In the genomic region with DNA sequence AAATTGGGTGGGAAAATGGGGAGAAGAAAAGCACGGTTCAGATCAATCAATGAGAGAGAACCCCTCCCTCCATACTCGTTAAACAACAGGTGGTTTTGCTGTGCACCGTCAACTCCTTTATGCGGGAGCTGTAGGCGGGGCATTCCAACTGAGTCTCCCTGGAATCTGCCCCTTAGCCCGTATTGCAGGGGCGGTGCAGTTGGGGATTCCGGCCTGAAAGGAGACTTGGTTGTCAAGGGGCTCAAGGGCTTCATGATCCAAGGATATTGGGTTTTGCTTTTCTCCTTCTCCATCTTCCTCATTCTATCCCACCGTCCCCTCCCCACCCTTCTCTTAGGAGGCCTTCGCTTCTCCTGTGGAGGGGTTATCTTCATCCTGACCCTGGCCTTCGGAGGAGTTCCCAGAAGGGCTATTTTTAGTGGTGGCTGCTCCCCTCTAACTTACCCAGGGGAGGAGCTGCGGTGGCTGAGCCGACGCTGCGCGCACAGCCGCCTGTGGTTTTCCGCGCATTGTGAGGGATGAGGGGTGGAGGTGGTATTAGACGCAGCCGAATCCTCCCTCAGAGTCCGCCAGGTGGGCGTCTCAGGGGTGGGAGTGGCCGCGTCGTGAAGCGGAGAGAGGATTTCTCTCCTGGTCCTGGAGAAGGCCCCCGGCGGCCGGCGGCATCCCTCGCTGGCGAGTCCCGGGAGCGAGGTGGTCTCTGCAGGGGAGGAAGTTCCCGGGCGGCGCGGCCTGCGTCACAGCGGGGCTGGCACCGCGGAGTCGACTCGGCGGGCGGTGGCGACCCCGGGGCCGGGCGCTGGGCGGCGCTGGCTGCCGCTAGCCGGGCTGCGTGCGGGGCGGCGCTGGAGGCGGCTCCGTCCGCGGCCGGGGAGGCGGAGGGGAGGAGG, we compare ENCODE assay signal across 8 cellular contexts. TPM values are rescaled to one million over a fixed set of nuclear protein-coding genes. Genes with fewer than 3 reads are reported as not detected.
DNase-seq lines count a peak whose midpoint lies in the region; ATAC-seq and TF ChIP-seq lines count a peak whose summit lies in the region.

No MANE protein-coding gene starts in this region.

- H3K27ac Mint-ChIP-seq in natural killer cell treated with Interleukin-12 subunit alpha and Interleukin-12 subunit beta and Interleukin-15 and Interleukin-18, amount 100 ng/mL, for 72 hours, result peak overlapping the region; percentile 86 to 92

- H3K9me3 Mint-ChIP-seq in natural killer cell treated with Interleukin-12 subunit alpha and Interleukin-12 subunit beta and Interleukin-15 and Interleukin-18, amount 100 ng/mL, for 72 hours, result no peaks in the 10 kb centered on the region

- peak overlapping the region; percentile 95 for H3K4me3 Mint-ChIP-seq in natural killer cell treated with Interleukin-12 subunit alpha and Interleukin-12 subunit beta and Interleukin-15 and Interleukin-18, amount 100 ng/mL, for 72 hours

- no peaks in the 10 kb centered on the region for H3K9me3 ChIP-seq in HUES48 (ENCODE audit: control insufficient read depth, insufficient read depth, low read length)
- no peaks in the 10 kb centered on the region for H3K9me3 ChIP-seq in Peyer's patch

- peak; percentile 91 for DNase-seq in DMS53 (lab: John Stamatoyannopoulos, UW)
- DNase-seq in Peyer's patch, result peak; percentile 77 to 93 (median 83)
- DNase-seq in activated T-helper 1 cell treated with anti-CD3 and anti-CD28 coated beads, Interleukin-2, amount 50 U/mL, for 16 hours (ENCODE audit: low read depth in 1 of 2, low spot score in 1 of 2), result peak; percentile 71 to 82
- DNase-seq in fibroblast of mammary gland (ENCODE audit: low read depth), result peak; percentile 59
- DNase-seq in natural killer cell treated with Interleukin-12 subunit alpha and Interleukin-12 subunit beta and Interleukin-15 and Interleukin-18, amount 100 ng/mL, for 72 hours (ENCODE audit: low spot score), result peak; percentile 93
- peak; percentile 93 for DNase-seq in stimulated activated naive CD8-positive, alpha-beta T cell treated with anti-CD3 and anti-CD28 coated beads, Interleukin-15, Interleukin-2, amounts not matched to agents 100 U/mL and 50 U/mL, for 24 hours

- TF ChIP-seq POLR2A in Peyer's patch (IDR thresholded peaks at IDR 0.05), result no peak

- H3K27ac ChIP-seq in HUES48 (ENCODE audit: low read depth, low read length) (no peak overlapping the region), Peyer's patch (peak overlapping the region; percentile 79 to 93 (median 87))

- H3K36me3 ChIP-seq in HUES48 (ENCODE audit: control insufficient read depth, insufficient read depth, low read length) (no peaks in the 10 kb centered on the region), Peyer's patch (no peaks in the 10 kb centered on the region)

- H3K4me3 ChIP-seq in HUES48 (ENCODE audit: low read depth, low read length) (peak overlapping the region; percentile 84), Peyer's patch (peak overlapping the region; percentile 83 to 94 (median 91)), fibroblast of mammary gland (ENCODE audit: control insufficient read depth, low read depth, low read length) (peak overlapping the region; percentile 85)

- peak overlapping the region; percentile 30; the same call in 1 of the 2 replicates for H3K9ac ChIP-seq in HUES48 (ENCODE audit: low read depth, low read length)

- no peaks in the 10 kb centered on the region for H3K36me3 Mint-ChIP-seq in natural killer cell treated with Interleukin-12 subunit alpha and Interleukin-12 subunit beta and Interleukin-15 and Interleukin-18, amount 100 ng/mL, for 72 hours

- H3K27me3 ChIP-seq in HUES48 (ENCODE audit: control insufficient read depth, insufficient read depth, low read length) (peaks cover 35% of the 10 kb centered on the region), Peyer's patch (no peaks in the 10 kb centered on the region)

- TF ChIP-seq CTCF in Peyer's patch (IDR thresholded peaks at IDR 0.05) (peak in 4 of 6 experiments; percentile 25 to 68 (median 54)), fibroblast of mammary gland (conservative IDR thresholded peaks at IDR 0.05; ENCODE audit: control insufficient read depth, insufficient read depth, low read depth, low read length) (no peak)

- H3K4me1 Mint-ChIP-seq in natural killer cell treated with Interleukin-12 subunit alpha and Interleukin-12 subunit beta and Interleukin-15 and Interleukin-18, amount 100 ng/mL, for 72 hours (ENCODE audit: low read depth in 2 of 2), result peaks cover 41 to 69% of the 10 kb centered on the region in 2 donors

- peak; percentile 84 for ATAC-seq in GM21515 (IDR thresholded peaks at IDR 0.05; ENCODE audit: unreplicated experiment)
- ATAC-seq in natural killer cell treated with Interleukin-12 subunit alpha and Interleukin-12 subunit beta and Interleukin-15 and Interleukin-18, amount 100 ng/mL, for 72 hours, result peak; percentile 93 to 95
- peak; percentile 87 for ATAC-seq in stimulated activated naive CD8-positive, alpha-beta T cell treated with anti-CD3 and anti-CD28 coated beads, Interleukin-15, Interleukin-2, amounts not matched to agents 100 U/mL and 50 U/mL, for 24 hours

- H3K27me3 Mint-ChIP-seq in natural killer cell treated with Interleukin-12 subunit alpha and Interleukin-12 subunit beta and Interleukin-15 and Interleukin-18, amount 100 ng/mL, for 72 hours, result no peaks in the 10 kb centered on the region

- H3K4me1 ChIP-seq in HUES48 (ENCODE audit: control insufficient read depth, insufficient read depth, low read length) (peaks cover 17% of the 10 kb centered on the region), Peyer's patch (peaks cover 0 to 12% (median 4%) of the 10 kb centered on the region in 4 donors)

RNA-seq across cellular contexts. Expression of a gene that starts 0.5 kb away (rescaled TPM):
- total RNA-seq in Peyer's patch, result 1 to 10 TPM; 2.5 to 9.9 (median 4.0) TPM
- 10 to 100 TPM; 15.8 to 25.4 TPM for total RNA-seq in natural killer cell treated with Interleukin-12 subunit alpha and Interleukin-12 subunit beta and Interleukin-15 and Interleukin-18, amount 100 ng/mL, for 72 hours
